Comparison of ENCODE assay signal across 9 cellular contexts in the genomic region with DNA sequence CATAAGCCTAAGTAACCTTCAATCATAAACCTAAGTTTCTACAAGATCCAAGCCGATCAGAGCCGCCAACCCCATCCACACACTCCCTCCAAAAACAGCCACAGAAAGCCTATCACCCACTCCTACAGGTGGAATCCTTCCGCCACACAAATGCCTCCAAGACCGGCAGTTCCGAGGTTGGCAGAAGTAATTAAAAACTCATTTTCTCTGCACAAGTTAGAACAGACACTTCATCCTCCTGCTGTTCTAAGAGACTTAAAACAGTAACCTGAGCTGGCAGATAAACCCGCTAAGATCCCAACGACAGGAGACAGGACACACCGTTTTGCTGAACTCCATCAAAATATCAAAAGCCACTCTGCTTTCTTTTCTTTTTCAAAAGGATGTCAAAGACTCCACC.
DNase-seq lines count a peak whose midpoint lies in the region; ATAC-seq and TF ChIP-seq lines count a peak whose summit lies in the region.
"Had no signal": no experiment of that assay in that cellular context is flagged by ENCODE, and none has a peak within 500 bp of the region (broad histone marks: within the 10 kb centered on the region; RNA-seq: fewer than 3 reads in every experiment).

No MANE protein-coding gene starts in this region.

- CTCF ChIA-PET in AG04449 (lab: Yijun Ruan, JAX) (interaction anchor here (1.0 to 6.0 kb wide), 6 partner anchors 84 to 348 kb away, joined by 3 to 71 read pairs (median 4); no protein-coding TSS in a partner anchor), HEK293 (lab: Yijun Ruan, JAX) (interaction anchor here (0.6 to 2.6 kb wide), 5 partner anchors 20 to 282 kb away, joined by 3 to 13 read pairs (median 4); no protein-coding TSS in a partner anchor)

- no peaks in the 10 kb centered on the region for H3K27me3 ChIP-seq in mucosa of stomach (ENCODE audit: control insufficient read depth, insufficient read depth, low read length)

- ATAC-seq in GM18520 (IDR thresholded peaks at IDR 0.05; ENCODE audit: unreplicated experiment) (no peak), HG02588 (IDR thresholded peaks at IDR 0.05; ENCODE audit: unreplicated experiment) (no peak), GM18517 (IDR thresholded peaks at IDR 0.05; ENCODE audit: unreplicated experiment) (no peak), HG02759 (IDR thresholded peaks at IDR 0.05; ENCODE audit: unreplicated experiment) (no peak)
- ATAC-seq: esophagus mucosa had no signal

- DNase-seq in AG04449 (ENCODE audit: low read depth, low spot score) (no peak), astrocyte of the hippocampus (ENCODE audit: low read depth, low spot score) (peak; percentile 14)

- H3K9me3 ChIP-seq in HEK293 (ENCODE audit: control insufficient read depth, insufficient read depth, low read depth, low read length) (no peaks in the 10 kb centered on the region), mucosa of stomach (ENCODE audit: control insufficient read depth, low read length) (no peaks in the 10 kb centered on the region)

- H3K36me3 ChIP-seq in HEK293 (ENCODE audit: control insufficient read depth in 2 of 2, insufficient read depth in 1 of 2, low read length in 2 of 2) (peaks cover 14 to 49% of the 10 kb centered on the region in 2 experiments), mucosa of stomach (ENCODE audit: control insufficient read depth, insufficient read depth, low read length) (peaks cover 25% of the 10 kb centered on the region)

- H3K4me3 ChIP-seq in AG04449 (ENCODE audit: low read depth, low read length) (peak overlapping the region; percentile 79), HEK293 (ENCODE audit: low read depth, low read length) (no peak overlapping the region), mucosa of stomach (ENCODE audit: low read length) (peak overlapping the region; percentile 60)

- H3K4me1 ChIP-seq in HEK293 (ENCODE audit: control insufficient read depth, insufficient read depth, low read length): peaks cover 13% of the 10 kb centered on the region
- peaks cover 64% of the 10 kb centered on the region for H3K4me1 ChIP-seq in mucosa of stomach (ENCODE audit: control insufficient read depth, insufficient read depth, low read length)

- H3K27ac ChIP-seq in HEK293 (ENCODE audit: extremely low read depth, low read depth, low read length): no peak overlapping the region

- TF ChIP-seq CTCF in AG04449 (IDR thresholded peaks at IDR 0.05; ENCODE audit: insufficient read depth, low read length, missing control alignments): no peak
- no peak for TF ChIP-seq CTCF in HEK293 (tag by site-specific recombination; IDR thresholded peaks at IDR 0.05)

- POLR2A ChIA-PET in AG04449 (lab: Yijun Ruan, JAX): no interaction called here
- POLR2A ChIA-PET in HEK293 (lab: Yijun Ruan, JAX): no interaction called here

- H3K9ac ChIP-seq in mucosa of stomach (ENCODE audit: low read length): peak overlapping the region; percentile 69

TF ChIP-seq in HEK293, 187 proteins besides CTCF, POLR2A, EP300 and RAD21 (continues in another document):
- TF ChIP-seq FEZF1 (tag by site-specific recombination; IDR thresholded peaks at IDR 0.05) (0 out of 2 replicates have a peak, but pooled peaks have one; percentile 51), PRDM4 (tag by site-specific recombination; IDR thresholded peaks at IDR 0.05) (0 out of 2 replicates have a peak, but pooled peaks have one; percentile 35), ZNF174 (tag by site-specific recombination; IDR thresholded peaks at IDR 0.05) (no peak), ZNF660 (tag by site-specific recombination; IDR thresholded peaks at IDR 0.05) (no peak), PRDM6 (tag by site-specific recombination; IDR thresholded peaks at IDR 0.05) (peak; percentile 25; the same call in 1 of the 2 replicates), ZNF148 (tag by site-specific recombination; IDR thresholded peaks at IDR 0.05; ENCODE audit: borderline replicate concordance) (no peak), ZNF311 (tag by site-specific recombination; IDR thresholded peaks at IDR 0.05; ENCODE audit: borderline replicate concordance) (no peak), SCRT2 (tag by site-specific recombination; IDR thresholded peaks at IDR 0.05) (peak; percentile 98), ZFP37 (tag by site-specific recombination; IDR thresholded peaks at IDR 0.05) (no peak)
- TF ChIP-seq, protein P1, sequence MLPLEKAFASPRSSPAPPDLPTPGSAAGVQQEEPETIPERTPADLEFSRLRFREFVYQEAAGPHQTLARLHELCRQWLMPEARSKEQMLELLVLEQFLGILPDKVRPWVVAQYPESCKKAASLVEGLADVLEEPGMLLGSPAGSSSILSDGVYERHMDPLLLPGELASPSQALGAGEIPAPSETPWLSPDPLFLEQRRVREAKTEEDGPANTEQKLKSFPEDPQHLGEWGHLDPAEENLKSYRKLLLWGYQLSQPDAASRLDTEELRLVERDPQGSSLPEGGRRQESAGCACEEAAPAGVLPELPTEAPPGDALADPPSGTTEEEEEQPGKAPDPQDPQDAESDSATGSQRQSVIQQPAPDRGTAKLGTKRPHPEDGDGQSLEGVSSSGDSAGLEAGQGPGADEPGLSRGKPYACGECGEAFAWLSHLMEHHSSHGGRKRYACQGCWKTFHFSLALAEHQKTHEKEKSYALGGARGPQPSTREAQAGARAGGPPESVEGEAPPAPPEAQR (tag by site-specific recombination; IDR thresholded peaks at IDR 0.05): no peak
